Comparison of ENCODE assay signal across 8 cellular contexts in the genomic region with DNA sequence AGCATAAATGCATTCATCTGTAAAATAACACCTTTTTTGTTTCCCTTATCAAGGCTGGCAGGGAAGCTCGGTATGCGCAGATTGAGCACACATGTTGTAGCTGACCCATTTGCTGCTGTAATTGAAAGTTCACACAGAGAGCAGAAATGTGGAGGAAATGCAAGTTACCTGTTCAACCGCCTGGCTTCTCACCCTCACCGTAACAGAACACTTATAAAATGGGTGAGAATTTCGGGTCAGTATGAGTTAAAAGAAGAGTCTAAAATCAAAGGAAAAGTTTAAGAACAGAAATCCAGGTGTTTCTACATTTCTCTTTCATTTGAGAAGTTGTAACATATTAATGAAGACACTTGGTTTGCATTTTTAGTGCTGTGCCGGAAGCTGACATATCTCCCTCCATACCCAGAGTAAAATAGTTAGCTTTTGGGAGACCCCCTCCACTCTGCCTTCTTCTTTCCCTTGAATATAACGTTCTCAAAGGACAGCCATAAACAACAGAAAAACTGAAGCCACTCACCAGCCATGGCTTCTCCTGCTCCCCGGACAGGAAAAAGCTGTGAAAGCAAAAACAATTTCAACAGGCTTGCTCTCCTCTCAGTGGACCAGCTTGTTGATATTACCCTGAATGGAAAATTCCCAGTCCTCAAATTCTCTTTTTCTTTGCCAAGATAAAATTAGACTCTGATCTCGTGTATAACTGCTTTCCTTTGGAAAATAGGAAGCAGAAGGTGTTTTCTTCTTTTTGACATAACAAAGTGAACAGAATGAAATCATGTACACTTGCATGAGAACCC. TPM values are rescaled to one million over a fixed set of nuclear protein-coding genes. Genes with fewer than 3 reads are reported as not detected.
DNase-seq lines count a peak whose midpoint lies in the region; ATAC-seq and TF ChIP-seq lines count a peak whose summit lies in the region.

A gene (minus strand): TSS at position 570 of the 794 bp plus-strand sequence.

- H3K9me3 Mint-ChIP-seq in activated CD4-positive, alpha-beta T cell treated with anti-CD3 and anti-CD28 coated beads, Interleukin-2, amount 10 ng/mL, durations not matched to agents 7 days and 5 days: peaks cover 7% of the 10 kb centered on the region
- H3K9me3 Mint-ChIP-seq in T-helper 2 cell treated with Interferon-gamma antibody and Interleukin-4, amounts not matched to agents 5 μg/mL and 100 μg/mL, for 36 hours: peaks cover 5% of the 10 kb centered on the region

- intact Hi-C loops in right cardiac atrium (cut with DNase I): no loop called here

- H3K4me1 ChIP-seq in right cardiac atrium (ENCODE audit: control insufficient read depth, insufficient read depth, low read length) (no peaks in the 10 kb centered on the region), thymus (ENCODE audit: control insufficient read depth, insufficient read depth, low read length) (no peaks in the 10 kb centered on the region)

- peaks cover 17% of the 10 kb centered on the region for H3K4me1 Mint-ChIP-seq in activated CD4-positive, alpha-beta T cell treated with anti-CD3 and anti-CD28 coated beads, Interleukin-2, amount 10 ng/mL, durations not matched to agents 7 days and 5 days
- peaks cover 14% of the 10 kb centered on the region for H3K4me1 Mint-ChIP-seq in T-helper 2 cell treated with Interferon-gamma antibody and Interleukin-4, amounts not matched to agents 5 μg/mL and 100 μg/mL, for 36 hours (ENCODE audit: low read depth)

- 32% methylated on average over 9 of the region's 9 CpGs for WGBS in right cardiac atrium
- 79% methylated on average over 9 of the region's 9 CpGs for WGBS in thymus

- H3K27me3 Mint-ChIP-seq in activated CD4-positive, alpha-beta T cell treated with anti-CD3 and anti-CD28 coated beads, Interleukin-2, amount 10 ng/mL, durations not matched to agents 7 days and 5 days: peaks cover 2% of the 10 kb centered on the region
- H3K27me3 Mint-ChIP-seq in T-helper 2 cell treated with Interferon-gamma antibody and Interleukin-4, amounts not matched to agents 5 μg/mL and 100 μg/mL, for 36 hours (ENCODE audit: low read depth): peaks cover 3% of the 10 kb centered on the region

- no peak within 1 kb of the TSS for H3K4me3 Mint-ChIP-seq in activated CD4-positive, alpha-beta T cell treated with anti-CD3 and anti-CD28 coated beads, Interleukin-2, amount 10 ng/mL, durations not matched to agents 7 days and 5 days
- H3K4me3 Mint-ChIP-seq in T-helper 2 cell treated with Interferon-gamma antibody and Interleukin-4, amounts not matched to agents 5 μg/mL and 100 μg/mL, for 36 hours: peak within 1 kb of the TSS; percentile 62

- CTCF ChIA-PET in activated CD4-positive, alpha-beta T cell treated with anti-CD3 and anti-CD28 coated beads, Interleukin-2, amount 10 ng/mL, durations not matched to agents 7 days and 5 days (lab: Charles Lee): interaction anchor here (1.5 kb wide), 1 partner anchor 12 kb away, joined by 3 read pairs; no protein-coding TSS in a partner anchor
- CTCF ChIA-PET in HEK293T (lab: Yijun Ruan, JAX): no interaction called here

- DNase-seq in activated CD4-positive, alpha-beta T cell treated with anti-CD3 and anti-CD28 coated beads, Interleukin-2, amount 10 ng/mL, durations not matched to agents 7 days and 5 days: no peak
- no peak for DNase-seq in activated CD4-positive, alpha-beta T cell treated with anti-CD3 and anti-CD28 coated beads for 4 hours
- DNase-seq in T-helper 2 cell treated with Interferon-gamma antibody and Interleukin-4, amounts not matched to agents 5 μg/mL and 100 μg/mL, for 36 hours (ENCODE audit: low spot score): no peak
- peak in 1 of 3 donors; percentile 19 for DNase-seq in right cardiac atrium
- no peak for DNase-seq in NCI-H2081 (lab: John Stamatoyannopoulos, UW)
- DNase-seq in HEK293T (ENCODE audit: extremely low spot score): no peak
- no peak for DNase-seq in effector CD4-positive, alpha-beta T cell

- H3K9me3 ChIP-seq in right cardiac atrium (ENCODE audit: control insufficient read depth, low read length) (no peaks in the 10 kb centered on the region), thymus (ENCODE audit: control insufficient read depth) (no peaks in the 10 kb centered on the region)

- POLR2A ChIA-PET in activated CD4-positive, alpha-beta T cell treated with anti-CD3 and anti-CD28 coated beads, Interleukin-2, amount 10 ng/mL, durations not matched to agents 7 days and 5 days (lab: Charles Lee): no interaction called here
- POLR2A ChIA-PET in HEK293T (lab: Yijun Ruan, JAX): no interaction called here

- H3K4me3 ChIP-seq in right cardiac atrium (ENCODE audit: low read length) (peak within 1 kb of the TSS; percentile 63), thymus (ENCODE audit: low read length) (no peak within 1 kb of the TSS)

- no peaks in the 10 kb centered on the region for H3K27me3 ChIP-seq in right cardiac atrium (ENCODE audit: control insufficient read depth, insufficient read depth)
- no peaks in the 10 kb centered on the region for H3K27me3 ChIP-seq in thymus (ENCODE audit: control insufficient read depth, insufficient read depth)

- ATAC-seq in right cardiac atrium: peak; percentile 72 to 91

- H3K36me3 ChIP-seq in thymus (ENCODE audit: control insufficient read depth, insufficient read depth): no peaks in the 10 kb centered on the region

- peak within 1 kb of the TSS; percentile 47 for H3K27ac Mint-ChIP-seq in activated CD4-positive, alpha-beta T cell treated with anti-CD3 and anti-CD28 coated beads, Interleukin-2, amount 10 ng/mL, durations not matched to agents 7 days and 5 days
- peak within 1 kb of the TSS; percentile 49 for H3K27ac Mint-ChIP-seq in T-helper 2 cell treated with Interferon-gamma antibody and Interleukin-4, amounts not matched to agents 5 μg/mL and 100 μg/mL, for 36 hours

- H3K27ac ChIP-seq in right cardiac atrium (ENCODE audit: low read length): peak within 1 kb of the TSS; percentile 79
- peak within 1 kb of the TSS; percentile 10 for H3K27ac ChIP-seq in thymus (ENCODE audit: low read depth)

- peaks cover 7% of the 10 kb centered on the region for H3K36me3 Mint-ChIP-seq in activated CD4-positive, alpha-beta T cell treated with anti-CD3 and anti-CD28 coated beads, Interleukin-2, amount 10 ng/mL, durations not matched to agents 7 days and 5 days (ENCODE audit: low read depth)
- no peaks in the 10 kb centered on the region for H3K36me3 Mint-ChIP-seq in T-helper 2 cell treated with Interferon-gamma antibody and Interleukin-4, amounts not matched to agents 5 μg/mL and 100 μg/mL, for 36 hours (ENCODE audit: low read depth)

TF ChIP-seq in HEK293T, 16 proteins besides CTCF, POLR2A, EP300 and RAD21:
- TF ChIP-seq BHLHE40 (IDR thresholded peaks at IDR 0.05; ENCODE audit: borderline replicate concordance) (no peak), FOXM1 (IDR thresholded peaks at IDR 0.05; ENCODE audit: borderline replicate concordance) (no peak), ARNT (IDR thresholded peaks at IDR 0.05) (no peak), CTBP1 (IDR thresholded peaks at IDR 0.05; ENCODE audit: borderline replicate concordance) (no peak), ZNF384 (IDR thresholded peaks at IDR 0.05) (no peak), LEF1 (IDR thresholded peaks at IDR 0.05; ENCODE audit: borderline replicate concordance) (no peak), L3MBTL2 (conservative IDR thresholded peaks at IDR 0.05) (no peak), SP1 (IDR thresholded peaks at IDR 0.05) (no peak), ELF4 (IDR thresholded peaks at IDR 0.05) (no peak)
- TF ChIP-seq, protein P1, sequence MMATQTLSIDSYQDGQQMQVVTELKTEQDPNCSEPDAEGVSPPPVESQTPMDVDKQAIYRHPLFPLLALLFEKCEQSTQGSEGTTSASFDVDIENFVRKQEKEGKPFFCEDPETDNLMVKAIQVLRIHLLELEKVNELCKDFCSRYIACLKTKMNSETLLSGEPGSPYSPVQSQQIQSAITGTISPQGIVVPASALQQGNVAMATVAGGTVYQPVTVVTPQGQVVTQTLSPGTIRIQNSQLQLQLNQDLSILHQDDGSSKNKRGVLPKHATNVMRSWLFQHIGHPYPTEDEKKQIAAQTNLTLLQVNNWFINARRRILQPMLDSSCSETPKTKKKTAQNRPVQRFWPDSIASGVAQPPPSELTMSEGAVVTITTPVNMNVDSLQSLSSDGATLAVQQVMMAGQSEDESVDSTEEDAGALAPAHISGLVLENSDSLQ (IDR thresholded peaks at IDR 0.05): no peak
TF ChIP-seq in HEK293T: peak in this region for 0.

RNA-seq across cellular contexts. Expression of the gene that starts here (rescaled TPM):
- total RNA-seq in activated CD4-positive, alpha-beta T cell treated with anti-CD3 and anti-CD28 coated beads, Interleukin-2, amount 10 ng/mL, durations not matched to agents 7 days and 5 days: not detected
- total RNA-seq in right cardiac atrium: under 1 TPM in 3 of 4 donors, not detected in 1; 0.25 to 0.45 (median 0.26) TPM
- polyA plus RNA-seq in right cardiac atrium: 0.23 TPM
- polyA plus RNA-seq in thymus: 0.18 TPM

Comparison
In these comparisons a context has a peak if more than half of its experiments do, and no peak if none do; other contexts are left out.
1. Peak in ATAC-seq, H3K4me3 ChIP-seq and H3K27ac ChIP-seq in right cardiac atrium; RNA of the gene not detected or under 1 TPM.